In the genomic region with DNA sequence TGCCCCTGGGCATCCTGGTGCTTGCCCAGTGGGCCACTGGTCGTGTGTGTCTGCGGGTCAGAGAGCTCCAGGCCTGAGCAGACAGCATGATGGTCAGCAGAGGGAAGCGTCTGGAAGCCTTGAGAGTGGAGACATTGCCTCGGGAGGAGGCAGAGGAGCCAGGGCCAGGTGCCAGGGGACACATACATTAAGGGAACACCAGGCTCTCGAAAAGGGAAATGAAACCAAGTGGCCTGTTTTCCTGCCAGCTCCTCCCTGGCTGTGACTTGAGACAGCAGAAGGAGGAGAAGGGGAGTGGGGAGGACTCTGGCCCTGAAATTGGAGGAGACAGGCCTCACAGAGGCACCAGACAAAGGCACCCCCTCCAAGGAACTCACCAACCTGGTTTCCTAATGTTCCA, we compare ENCODE assay signal across 12 cellular contexts.
DNase-seq lines count a peak whose midpoint lies in the region; ATAC-seq, FAIRE-seq and TF ChIP-seq lines count a peak whose summit lies in the region.
"Had no signal": no experiment of that assay in that cellular context is flagged by ENCODE, and none has a peak within 500 bp of the region (broad histone marks: within the 10 kb centered on the region; RNA-seq: fewer than 3 reads in every experiment).

No MANE protein-coding gene starts in this region.

- no peak for ATAC-seq in psoas muscle
- no peak for ATAC-seq in HG03139 (IDR thresholded peaks at IDR 0.05; ENCODE audit: unreplicated experiment)
- ATAC-seq in GM21723 (IDR thresholded peaks at IDR 0.05; ENCODE audit: unreplicated experiment) = no peak
- no peak for ATAC-seq in GM18867 (IDR thresholded peaks at IDR 0.05; ENCODE audit: unreplicated experiment)

- H3K27me3 ChIP-seq in psoas muscle (ENCODE audit: insufficient read depth in 3 of 3, low read length in 2 of 3) = no peaks in the 10 kb centered on the region
- H3K27me3 ChIP-seq: breast epithelium had no signal

- H3K9me3 ChIP-seq in psoas muscle = peaks cover 10% of the 10 kb centered on the region
- H3K9me3 ChIP-seq: breast epithelium had no signal

- H3K4me3 ChIP-seq in psoas muscle = no peak overlapping the region
- H3K4me3 ChIP-seq: breast epithelium, esophagus muscularis mucosa, PC-9 had no signal

- intact Hi-C loops in psoas muscle (cut with DNase I) = no loop called here

- no peak for DNase-seq in GM12892 (ENCODE audit: insufficient read length)
- DNase-seq in NOMO-1 (lab: John Stamatoyannopoulos, UW; ENCODE audit: unreplicated experiment in 2 of 2) = peak; percentile 73 to 81
- DNase-seq in fibroblast of gingiva (ENCODE audit: low read depth) = peak; percentile 24
- DNase-seq in psoas muscle = peak; percentile 43 to 64
- no peak for DNase-seq in stimulated activated CD4-positive, alpha-beta T cell treated with anti-CD3 and anti-CD28 coated beads, Interleukin-2, amount 100 ng/mL, for 24 hours

- no peak overlapping the region for H3K27ac ChIP-seq in psoas muscle
- H3K27ac ChIP-seq: breast epithelium, esophagus muscularis mucosa, PC-9 had no signal

- no peak for TF ChIP-seq CTCF in psoas muscle (IDR thresholded peaks at IDR 0.05)

- no peaks in the 10 kb centered on the region for H3K36me3 ChIP-seq in psoas muscle (ENCODE audit: insufficient read depth in 1 of 2, low read depth in 1 of 2)
- H3K36me3 ChIP-seq: breast epithelium, esophagus muscularis mucosa had no signal

- no peaks in the 10 kb centered on the region for H3K4me1 ChIP-seq in psoas muscle
- H3K4me1 ChIP-seq: breast epithelium, esophagus muscularis mucosa had no signal

- no peak for TF ChIP-seq POLR2A in GM12892 (IDR thresholded peaks at IDR 0.05; ENCODE audit: low read depth, low read length)

- 35 to 54% (median 44%) methylated on average over 5 of the region's 5 CpGs for WGBS in psoas muscle, 3 donors

- FAIRE-seq in GM12892 (lab: Jason Lieb, UNC) = peak; percentile 33
- FAIRE-seq: D721Med had no signal

Comparison
In these comparisons a context has a peak if more than half of its experiments do, and no peak if none do; other contexts are left out.
1. DNase-seq: peak in NOMO-1 (2 of 2), fibroblast of gingiva (single experiment) and psoas muscle (2 of 2); none in GM12892 (single experiment) and stimulated activated CD4-positive, alpha-beta T cell treated with anti-CD3 and anti-CD28 coated beads, Interleukin-2, amount 100 ng/mL, for 24 hours (0 of 2).